ENCODE assay signal across 1 cellular context in genomic region chr19:48203794-48204628, GRCh38.
TF ChIP-seq lines count a peak whose summit lies in the region.

No MANE protein-coding gene starts in this region.

TF ChIP-seq in HEK293, 187 proteins besides CTCF, POLR2A, EP300 and RAD21 (continued from another document and continues in another):
- TF ChIP-seq ZEB2 (tag by site-specific recombination; IDR thresholded peaks at IDR 0.05) = no peak
- no peak for TF ChIP-seq ZFP41 (tag by site-specific recombination; IDR thresholded peaks at IDR 0.05; ENCODE audit: borderline replicate concordance)
- TF ChIP-seq KLF17 (tag by site-specific recombination; IDR thresholded peaks at IDR 0.05) = no peak
- no peak for TF ChIP-seq ZFP3 (tag by site-specific recombination; IDR thresholded peaks at IDR 0.05; ENCODE audit: low read depth)
- TF ChIP-seq ZNF24 (tag by site-specific recombination; IDR thresholded peaks at IDR 0.05) = no peak
- no peak for TF ChIP-seq ZNF48 (tag by site-specific recombination; IDR thresholded peaks at IDR 0.05)
- TF ChIP-seq, protein P1, sequence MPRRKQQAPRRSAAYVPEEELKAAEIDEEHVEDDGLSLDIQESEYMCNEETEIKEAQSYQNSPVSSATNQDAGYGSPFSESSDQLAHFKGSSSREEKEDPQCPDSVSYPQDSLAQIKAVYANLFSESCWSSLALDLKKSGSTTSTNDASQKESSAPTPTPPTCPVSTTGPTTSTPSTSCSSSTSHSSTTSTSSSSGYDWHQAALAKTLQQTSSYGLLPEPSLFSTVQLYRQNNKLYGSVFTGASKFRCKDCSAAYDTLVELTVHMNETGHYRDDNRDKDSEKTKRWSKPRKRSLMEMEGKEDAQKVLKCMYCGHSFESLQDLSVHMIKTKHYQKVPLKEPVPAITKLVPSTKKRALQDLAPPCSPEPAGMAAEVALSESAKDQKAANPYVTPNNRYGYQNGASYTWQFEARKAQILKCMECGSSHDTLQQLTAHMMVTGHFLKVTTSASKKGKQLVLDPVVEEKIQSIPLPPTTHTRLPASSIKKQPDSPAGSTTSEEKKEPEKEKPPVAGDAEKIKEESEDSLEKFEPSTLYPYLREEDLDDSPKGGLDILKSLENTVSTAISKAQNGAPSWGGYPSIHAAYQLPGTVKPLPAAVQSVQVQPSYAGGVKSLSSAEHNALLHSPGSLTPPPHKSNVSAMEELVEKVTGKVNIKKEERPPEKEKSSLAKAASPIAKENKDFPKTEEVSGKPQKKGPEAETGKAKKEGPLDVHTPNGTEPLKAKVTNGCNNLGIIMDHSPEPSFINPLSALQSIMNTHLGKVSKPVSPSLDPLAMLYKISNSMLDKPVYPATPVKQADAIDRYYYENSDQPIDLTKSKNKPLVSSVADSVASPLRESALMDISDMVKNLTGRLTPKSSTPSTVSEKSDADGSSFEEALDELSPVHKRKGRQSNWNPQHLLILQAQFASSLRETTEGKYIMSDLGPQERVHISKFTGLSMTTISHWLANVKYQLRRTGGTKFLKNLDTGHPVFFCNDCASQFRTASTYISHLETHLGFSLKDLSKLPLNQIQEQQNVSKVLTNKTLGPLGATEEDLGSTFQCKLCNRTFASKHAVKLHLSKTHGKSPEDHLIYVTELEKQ (tag by site-specific recombination; IDR thresholded peaks at IDR 0.05; ENCODE audit: borderline replicate concordance) = no peak
- TF ChIP-seq ZNF677 (tag by site-specific recombination; IDR thresholded peaks at IDR 0.05) = no peak
- TF ChIP-seq BCL11A (tag by site-specific recombination; IDR thresholded peaks at IDR 0.05; ENCODE audit: low read depth) = no peak
- no peak for TF ChIP-seq ZNF621 (tag by site-specific recombination; IDR thresholded peaks at IDR 0.05)
- TF ChIP-seq ZNF335 (tag by site-specific recombination; conservative IDR thresholded peaks at IDR 0.05) = no peak; the same call in 1 of the 2 replicates
- TF ChIP-seq HOXD13 (CRISPR knock-in tag; IDR thresholded peaks at IDR 0.05; ENCODE audit: borderline replicate concordance) = no peak
- TF ChIP-seq KLF1 (tag by site-specific recombination; IDR thresholded peaks at IDR 0.05) = peak; percentile 32; the same call in 1 of the 2 replicates
- no peak for TF ChIP-seq KLF16 (tag by site-specific recombination; IDR thresholded peaks at IDR 0.05)
- no peak for TF ChIP-seq ZNF433 (tag by site-specific recombination; IDR thresholded peaks at IDR 0.05; ENCODE audit: low read depth)
- TF ChIP-seq ZNF624 (tag by site-specific recombination; IDR thresholded peaks at IDR 0.05) = no peak
- TF ChIP-seq ZNF280C (tag by site-specific recombination; IDR thresholded peaks at IDR 0.05) = no peak
- no peak for TF ChIP-seq BCL11B (tag by site-specific recombination; IDR thresholded peaks at IDR 0.05; ENCODE audit: low read depth)
- TF ChIP-seq PRDM1 (tag by site-specific recombination; IDR thresholded peaks at IDR 0.05) = no peak
- TF ChIP-seq ZSCAN30 (tag by site-specific recombination; IDR thresholded peaks at IDR 0.05) = no peak
- TF ChIP-seq, protein P2, sequence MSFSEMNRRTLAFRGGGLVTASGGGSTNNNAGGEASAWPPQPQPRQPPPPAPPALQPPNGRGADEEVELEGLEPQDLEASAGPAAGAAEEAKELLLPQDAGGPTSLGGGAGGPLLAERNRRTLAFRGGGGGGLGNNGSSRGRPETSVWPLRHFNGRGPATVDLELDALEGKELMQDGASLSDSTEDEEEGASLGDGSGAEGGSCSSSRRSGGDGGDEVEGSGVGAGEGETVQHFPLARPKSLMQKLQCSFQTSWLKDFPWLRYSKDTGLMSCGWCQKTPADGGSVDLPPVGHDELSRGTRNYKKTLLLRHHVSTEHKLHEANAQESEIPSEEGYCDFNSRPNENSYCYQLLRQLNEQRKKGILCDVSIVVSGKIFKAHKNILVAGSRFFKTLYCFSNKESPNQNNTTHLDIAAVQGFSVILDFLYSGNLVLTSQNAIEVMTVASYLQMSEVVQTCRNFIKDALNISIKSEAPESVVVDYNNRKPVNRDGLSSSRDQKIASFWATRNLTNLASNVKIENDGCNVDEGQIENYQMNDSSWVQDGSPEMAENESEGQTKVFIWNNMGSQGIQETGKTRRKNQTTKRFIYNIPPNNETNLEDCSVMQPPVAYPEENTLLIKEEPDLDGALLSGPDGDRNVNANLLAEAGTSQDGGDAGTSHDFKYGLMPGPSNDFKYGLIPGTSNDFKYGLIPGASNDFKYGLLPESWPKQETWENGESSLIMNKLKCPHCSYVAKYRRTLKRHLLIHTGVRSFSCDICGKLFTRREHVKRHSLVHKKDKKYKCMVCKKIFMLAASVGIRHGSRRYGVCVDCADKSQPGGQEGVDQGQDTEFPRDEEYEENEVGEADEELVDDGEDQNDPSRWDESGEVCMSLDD (tag by site-specific recombination; IDR thresholded peaks at IDR 0.05) = 0 out of 2 replicates have a peak, but pooled peaks have one; percentile 67
- no peak for TF ChIP-seq ZNF214 (tag by site-specific recombination; IDR thresholded peaks at IDR 0.05; ENCODE audit: borderline replicate concordance)
- no peak for TF ChIP-seq ZNF530 (tag by site-specific recombination; IDR thresholded peaks at IDR 0.05; ENCODE audit: low read depth)
- TF ChIP-seq KLF9 (tag by site-specific recombination; IDR thresholded peaks at IDR 0.05; ENCODE audit: low read depth) = peak; percentile 22; the same call in 1 of the 2 replicates
- TF ChIP-seq ZNF394 (tag by site-specific recombination; IDR thresholded peaks at IDR 0.05; ENCODE audit: borderline replicate concordance) = no peak
- TF ChIP-seq ZNF626 (tag by site-specific recombination; IDR thresholded peaks at IDR 0.05) = no peak
- 0 out of 2 replicates have a peak, but pooled peaks have one; percentile 36 for TF ChIP-seq ZNF398 (tag by site-specific recombination; IDR thresholded peaks at IDR 0.05)
- TF ChIP-seq, protein P3, sequence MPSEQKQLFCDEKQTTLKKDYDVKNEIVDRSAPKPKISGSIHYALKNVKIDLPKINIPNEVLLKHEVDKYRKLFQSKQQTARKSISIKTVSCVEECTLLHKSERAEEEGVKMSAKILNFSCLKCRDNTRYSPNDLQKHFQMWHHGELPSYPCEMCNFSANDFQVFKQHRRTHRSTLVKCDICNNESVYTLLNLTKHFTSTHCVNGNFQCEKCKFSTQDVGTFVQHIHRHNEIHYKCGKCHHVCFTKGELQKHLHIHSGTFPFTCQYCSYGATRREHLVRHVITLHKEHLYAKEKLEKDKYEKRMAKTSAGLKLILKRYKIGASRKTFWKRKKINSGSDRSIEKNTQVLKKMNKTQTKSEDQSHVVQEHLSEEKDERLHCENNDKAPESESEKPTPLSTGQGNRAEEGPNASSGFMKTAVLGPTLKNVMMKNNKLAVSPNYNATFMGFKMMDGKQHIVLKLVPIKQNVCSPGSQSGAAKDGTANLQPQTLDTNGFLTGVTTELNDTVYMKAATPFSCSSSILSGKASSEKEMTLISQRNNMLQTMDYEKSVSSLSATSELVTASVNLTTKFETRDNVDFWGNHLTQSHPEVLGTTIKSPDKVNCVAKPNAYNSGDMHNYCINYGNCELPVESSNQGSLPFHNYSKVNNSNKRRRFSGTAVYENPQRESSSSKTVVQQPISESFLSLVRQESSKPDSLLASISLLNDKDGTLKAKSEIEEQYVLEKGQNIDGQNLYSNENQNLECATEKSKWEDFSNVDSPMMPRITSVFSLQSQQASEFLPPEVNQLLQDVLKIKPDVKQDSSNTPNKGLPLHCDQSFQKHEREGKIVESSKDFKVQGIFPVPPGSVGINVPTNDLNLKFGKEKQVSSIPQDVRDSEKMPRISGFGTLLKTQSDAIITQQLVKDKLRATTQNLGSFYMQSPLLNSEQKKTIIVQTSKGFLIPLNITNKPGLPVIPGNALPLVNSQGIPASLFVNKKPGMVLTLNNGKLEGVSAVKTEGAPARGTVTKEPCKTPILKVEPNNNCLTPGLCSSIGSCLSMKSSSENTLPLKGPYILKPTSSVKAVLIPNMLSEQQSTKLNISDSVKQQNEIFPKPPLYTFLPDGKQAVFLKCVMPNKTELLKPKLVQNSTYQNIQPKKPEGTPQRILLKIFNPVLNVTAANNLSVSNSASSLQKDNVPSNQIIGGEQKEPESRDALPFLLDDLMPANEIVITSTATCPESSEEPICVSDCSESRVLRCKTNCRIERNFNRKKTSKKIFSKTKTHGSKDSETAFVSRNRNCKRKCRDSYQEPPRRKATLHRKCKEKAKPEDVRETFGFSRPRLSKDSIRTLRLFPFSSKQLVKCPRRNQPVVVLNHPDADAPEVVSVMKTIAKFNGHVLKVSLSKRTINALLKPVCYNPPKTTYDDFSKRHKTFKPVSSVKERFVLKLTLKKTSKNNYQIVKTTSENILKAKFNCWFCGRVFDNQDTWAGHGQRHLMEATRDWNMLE (tag by site-specific recombination; conservative IDR thresholded peaks at IDR 0.05; ENCODE audit: low read depth) = no peak
- TF ChIP-seq ZBTB1 (tag by site-specific recombination; IDR thresholded peaks at IDR 0.05) = no peak
- TF ChIP-seq KLF8 (tag by site-specific recombination; IDR thresholded peaks at IDR 0.05) = peak; percentile 39
- TF ChIP-seq SCRT2 (tag by site-specific recombination; IDR thresholded peaks at IDR 0.05) = peak; percentile 98
- no peak for TF ChIP-seq ZNF202 (tag by site-specific recombination; IDR thresholded peaks at IDR 0.05; ENCODE audit: borderline replicate concordance)
- TF ChIP-seq ZNF37A (tag by site-specific recombination; IDR thresholded peaks at IDR 0.05) = no peak
- TF ChIP-seq ZNF488 (tag by site-specific recombination; IDR thresholded peaks at IDR 0.05) = no peak
- TF ChIP-seq, protein P4, sequence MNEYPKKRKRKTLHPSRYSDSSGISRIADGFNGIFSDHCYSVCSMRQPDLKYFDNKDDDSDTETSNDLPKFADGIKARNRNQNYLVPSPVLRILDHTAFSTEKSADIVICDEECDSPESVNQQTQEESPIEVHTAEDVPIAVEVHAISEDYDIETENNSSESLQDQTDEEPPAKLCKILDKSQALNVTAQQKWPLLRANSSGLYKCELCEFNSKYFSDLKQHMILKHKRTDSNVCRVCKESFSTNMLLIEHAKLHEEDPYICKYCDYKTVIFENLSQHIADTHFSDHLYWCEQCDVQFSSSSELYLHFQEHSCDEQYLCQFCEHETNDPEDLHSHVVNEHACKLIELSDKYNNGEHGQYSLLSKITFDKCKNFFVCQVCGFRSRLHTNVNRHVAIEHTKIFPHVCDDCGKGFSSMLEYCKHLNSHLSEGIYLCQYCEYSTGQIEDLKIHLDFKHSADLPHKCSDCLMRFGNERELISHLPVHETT (tag by site-specific recombination; IDR thresholded peaks at IDR 0.05) = no peak
- TF ChIP-seq ZBTB8A (tag by site-specific recombination; IDR thresholded peaks at IDR 0.05) = no peak
- TF ChIP-seq ZNF350 (tag by site-specific recombination; IDR thresholded peaks at IDR 0.05) = no peak
- no peak for TF ChIP-seq ZNF354C (tag by site-specific recombination; IDR thresholded peaks at IDR 0.05; ENCODE audit: borderline replicate concordance, low read depth)
- TF ChIP-seq TCF7L2 (IDR thresholded peaks at IDR 0.05; ENCODE audit: borderline replicate concordance, low read depth, low read length) = no peak
- TF ChIP-seq ZNF140 (tag by site-specific recombination; IDR thresholded peaks at IDR 0.05) = no peak
- no peak for TF ChIP-seq ZNF521 (tag by site-specific recombination; IDR thresholded peaks at IDR 0.05)
- peak; percentile 50 for TF ChIP-seq SP3 (tag by site-specific recombination; IDR thresholded peaks at IDR 0.05)
- TF ChIP-seq SETDB1 (IDR thresholded peaks at IDR 0.05; ENCODE audit: insufficient read length, low read length) = no peak
- TF ChIP-seq, protein P5, sequence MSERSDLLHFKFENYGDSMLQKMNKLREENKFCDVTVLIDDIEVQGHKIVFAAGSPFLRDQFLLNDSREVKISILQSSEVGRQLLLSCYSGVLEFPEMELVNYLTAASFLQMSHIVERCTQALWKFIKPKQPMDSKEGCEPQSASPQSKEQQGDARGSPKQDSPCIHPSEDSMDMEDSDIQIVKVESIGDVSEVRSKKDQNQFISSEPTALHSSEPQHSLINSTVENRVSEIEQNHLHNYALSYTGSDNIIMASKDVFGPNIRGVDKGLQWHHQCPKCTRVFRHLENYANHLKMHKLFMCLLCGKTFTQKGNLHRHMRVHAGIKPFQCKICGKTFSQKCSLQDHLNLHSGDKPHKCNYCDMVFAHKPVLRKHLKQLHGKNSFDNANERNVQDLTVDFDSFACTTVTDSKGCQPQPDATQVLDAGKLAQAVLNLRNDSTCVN (tag by site-specific recombination; optimal IDR thresholded peaks at IDR 0.05) = no peak
